21 cellular contexts compared by ENCODE assay signal in the genomic region with DNA sequence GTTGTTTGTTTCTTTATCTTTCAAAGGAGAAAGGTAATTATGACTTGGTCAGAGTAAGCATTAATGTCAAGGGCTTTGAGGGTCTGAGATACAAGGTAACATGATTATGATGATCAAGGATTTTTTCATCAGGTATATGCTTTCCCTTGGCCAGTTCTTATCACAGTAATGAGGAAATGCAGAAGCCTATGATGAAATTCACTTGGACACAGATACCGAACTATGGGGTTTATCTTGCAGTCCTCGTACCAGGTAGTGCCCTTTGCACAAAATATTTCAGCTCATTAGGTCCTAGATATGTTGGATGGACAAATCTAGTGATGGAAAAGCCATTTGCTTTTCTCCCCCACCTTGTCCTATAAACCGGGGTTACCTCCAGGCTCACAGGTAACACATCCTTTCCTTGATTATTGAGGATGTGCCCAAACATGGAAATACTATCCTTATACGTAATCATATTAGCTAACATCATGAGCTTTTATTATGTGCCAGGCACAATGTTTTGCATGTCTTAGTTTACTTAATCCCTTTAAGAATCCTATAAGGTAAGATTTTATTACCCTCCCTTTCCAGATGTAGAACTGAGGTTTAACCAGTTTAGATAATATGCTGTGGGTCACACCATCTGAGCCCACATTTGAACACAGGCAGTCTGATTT.
"Had no signal": no experiment of that assay in that cellular context is flagged by ENCODE, and none has a peak within 500 bp of the region (broad histone marks: within the 10 kb centered on the region; RNA-seq: fewer than 3 reads in every experiment).

No MANE protein-coding gene starts in this region.

- H3K9me3 ChIP-seq: left lung, tibial artery had no signal

- H3K4me3 ChIP-seq: left lung, neural progenitor cell, tibial artery had no signal

- H2AFZ ChIP-seq: neural progenitor cell, parathyroid adenoma had no signal

- H3K4me2 ChIP-seq: neural progenitor cell had no signal

- H3K27me3 ChIP-seq: left lung, neural progenitor cell, tibial artery had no signal

- H3K4me1 ChIP-seq: neural progenitor cell, tibial artery had no signal

- DNase-seq: activated CD8-positive, alpha-beta memory T cell treated with anti-CD3 and anti-CD28 coated beads for 24 hours; activated CD8-positive, alpha-beta memory T cell treated with anti-CD3 and anti-CD28 coated beads, Interleukin-2, amount 50 U/mL, for 4 hours; activated naive CD4-positive, alpha-beta T cell treated with anti-CD3 and anti-CD28 coated beads, Interleukin-2, amount 10 ng/mL, durations not matched to agents 7 days and 5 days; activated naive CD8-positive, alpha-beta T cell treated with anti-CD3 and anti-CD28 coated beads, Interleukin-2, amount 50 U/mL, for 24 hours; activated T-cell treated with anti-CD3 and anti-CD28 coated beads, Interleukin-2, amount 50 U/mL, for 48 hours; anterior cingulate cortex; central memory CD4-positive, alpha-beta T cell; dermis blood vessel endothelial cell; effector CD8-positive, alpha-beta T cell; erythroblast; foreskin fibroblast; kidney; left lung; naive thymus-derived CD8-positive, alpha-beta T cell; right cardiac atrium; stimulated activated CD4-positive, alpha-beta T cell treated with anti-CD3 and anti-CD28 coated beads, Interleukin-1b, Interleukin-23, amount 100 ng/mL, for 48 hours; T-helper 1 cell; tibial artery had no signal

- H3K36me3 ChIP-seq: left lung, neural progenitor cell, tibial artery had no signal

- H3K79me2 ChIP-seq: parathyroid adenoma had no signal

- H3K27ac ChIP-seq: left lung, neural progenitor cell, parathyroid adenoma, tibial artery had no signal

- ATAC-seq: activated naive CD8-positive, alpha-beta T cell treated with anti-CD3 and anti-CD28 coated beads, Interleukin-2, amount 50 U/mL, for 24 hours; left lung; naive thymus-derived CD8-positive, alpha-beta T cell; right cardiac atrium; WTC11 had no signal
